ENCODE assay signal across 2 cellular contexts in the genomic region with DNA sequence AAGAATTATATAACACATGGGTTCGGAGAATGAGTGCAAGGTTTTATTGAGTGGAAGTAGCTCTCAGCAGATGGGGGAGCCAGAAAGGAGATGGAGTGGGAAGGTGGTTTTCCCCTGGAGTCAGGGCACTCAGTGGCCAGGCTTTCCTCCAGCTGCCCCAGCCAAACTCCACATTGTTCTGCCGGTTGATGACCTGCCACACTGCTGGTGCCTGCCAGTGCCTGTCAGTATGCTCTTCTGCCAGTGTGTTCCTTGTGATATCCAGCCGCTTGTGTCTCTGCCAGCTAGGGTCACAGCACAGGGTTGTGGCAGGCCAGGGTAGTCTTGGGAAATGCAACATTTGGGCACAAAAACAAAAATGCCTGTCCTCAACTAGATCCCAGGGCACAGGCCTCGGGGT.
TF ChIP-seq lines count a peak whose summit lies in the region.

No MANE protein-coding gene starts in this region.

TF ChIP-seq in liver, 16 proteins besides CTCF, POLR2A, EP300 and RAD21 (continued from another document):
- TF ChIP-seq, protein P1, sequence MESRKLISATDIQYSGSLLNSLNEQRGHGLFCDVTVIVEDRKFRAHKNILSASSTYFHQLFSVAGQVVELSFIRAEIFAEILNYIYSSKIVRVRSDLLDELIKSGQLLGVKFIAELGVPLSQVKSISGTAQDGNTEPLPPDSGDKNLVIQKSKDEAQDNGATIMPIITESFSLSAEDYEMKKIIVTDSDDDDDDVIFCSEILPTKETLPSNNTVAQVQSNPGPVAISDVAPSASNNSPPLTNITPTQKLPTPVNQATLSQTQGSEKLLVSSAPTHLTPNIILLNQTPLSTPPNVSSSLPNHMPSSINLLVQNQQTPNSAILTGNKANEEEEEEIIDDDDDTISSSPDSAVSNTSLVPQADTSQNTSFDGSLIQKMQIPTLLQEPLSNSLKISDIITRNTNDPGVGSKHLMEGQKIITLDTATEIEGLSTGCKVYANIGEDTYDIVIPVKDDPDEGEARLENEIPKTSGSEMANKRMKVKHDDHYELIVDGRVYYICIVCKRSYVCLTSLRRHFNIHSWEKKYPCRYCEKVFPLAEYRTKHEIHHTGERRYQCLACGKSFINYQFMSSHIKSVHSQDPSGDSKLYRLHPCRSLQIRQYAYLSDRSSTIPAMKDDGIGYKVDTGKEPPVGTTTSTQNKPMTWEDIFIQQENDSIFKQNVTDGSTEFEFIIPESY (IDR thresholded peaks at IDR 0.05): peak; percentile 15
- TF ChIP-seq EGR1 (IDR thresholded peaks at IDR 0.05; ENCODE audit: low read depth in 2 of 2) (no peak), FOXA2 (IDR thresholded peaks at IDR 0.05) (no peak)
TF ChIP-seq in liver: peak in this region for 3.

TF ChIP-seq in HepG2, 621 proteins besides CTCF, POLR2A, EP300 and RAD21 (continued from another document):
- TF ChIP-seq ZKSCAN1 (IDR thresholded peaks at IDR 0.05; ENCODE audit: low read length): no peak
- no peak for TF ChIP-seq ZNF660 (CRISPR knock-in tag; IDR thresholded peaks at IDR 0.05; ENCODE audit: borderline replicate concordance, low read depth)
- no peak for TF ChIP-seq MBD4 (IDR thresholded peaks at IDR 0.05; ENCODE audit: borderline replicate concordance, low read length)
- no peak for TF ChIP-seq NFKB2 (CRISPR knock-in tag; IDR thresholded peaks at IDR 0.05; ENCODE audit: borderline replicate concordance)
- no peak for TF ChIP-seq ONECUT2 (CRISPR knock-in tag; IDR thresholded peaks at IDR 0.05)
TF ChIP-seq in HepG2: peak in this region for 0.
